8 cellular contexts compared by ENCODE assay signal in genomic region chr6:116280161-116280959, GRCh38. TPM values are rescaled to one million over a fixed set of nuclear protein-coding genes. Genes with fewer than 3 reads are reported as not detected.
DNase-seq lines count a peak whose midpoint lies in the region; ATAC-seq, FAIRE-seq and TF ChIP-seq lines count a peak whose summit lies in the region.

No MANE protein-coding gene starts in this region.

- ATAC-seq in activated CD8-positive, alpha-beta T cell treated with anti-CD3 and anti-CD28 coated beads, Interleukin-2, amount 10 ng/mL, durations not matched to agents 7 days and 5 days, result no peak
- ATAC-seq in HG03457 (IDR thresholded peaks at IDR 0.05; ENCODE audit: unreplicated experiment), result no peak
- ATAC-seq in GM19035 (IDR thresholded peaks at IDR 0.05; ENCODE audit: unreplicated experiment), result no peak

- POLR2A ChIA-PET in BJ (lab: Charles Lee), result no interaction called here
- POLR2A ChIA-PET in activated CD8-positive, alpha-beta T cell treated with anti-CD3 and anti-CD28 coated beads, Interleukin-2, amount 10 ng/mL, durations not matched to agents 7 days and 5 days (lab: Charles Lee), result interaction anchor here (0.7 to 4.4 kb wide), 12 partner anchors 9 to 1291 kb away, joined by 3 to 51 read pairs (median 4); partner anchors contain the start of genes NT5DC1, RWDD1 and TSPYL4

- H3K4me3 Mint-ChIP-seq in IgD-negative memory B cell, result peak overlapping the region; percentile 98 to 100 (median 100)
- H3K4me3 Mint-ChIP-seq in activated CD8-positive, alpha-beta T cell treated with anti-CD3 and anti-CD28 coated beads, Interleukin-2, amount 10 ng/mL, durations not matched to agents 7 days and 5 days, result peak overlapping the region; percentile 96

- H3K4me3 ChIP-seq in BJ (ENCODE audit: low read depth, low read length), result peak overlapping the region; percentile 86
- H3K4me3 ChIP-seq in iPS DF 6.9 (ENCODE audit: low read length), result peak overlapping the region; percentile 35; the same call in 1 of the 2 replicates
- peak overlapping the region; percentile 78 to 82 for H3K4me3 ChIP-seq in small intestine (ENCODE audit: low read depth in 1 of 2, low read length in 2 of 2)

- FAIRE-seq in small intestine (lab: Jason Lieb, UNC), result no peak

- H3K9me3 Mint-ChIP-seq in IgD-negative memory B cell, result no peaks in the 10 kb centered on the region
- H3K9me3 Mint-ChIP-seq in activated CD8-positive, alpha-beta T cell treated with anti-CD3 and anti-CD28 coated beads, Interleukin-2, amount 10 ng/mL, durations not matched to agents 7 days and 5 days (ENCODE audit: insufficient read depth), result no peaks in the 10 kb centered on the region

- H3K27me3 ChIP-seq in BJ (ENCODE audit: control insufficient read depth, insufficient read depth, low read length) (no peaks in the 10 kb centered on the region), iPS DF 6.9 (ENCODE audit: control insufficient read depth, insufficient read depth, low read length) (no peaks in the 10 kb centered on the region), small intestine (ENCODE audit: control insufficient read depth in 2 of 2, insufficient read depth in 2 of 2, low read length in 2 of 2) (no peaks in the 10 kb centered on the region)

- no peaks in the 10 kb centered on the region for H3K27me3 Mint-ChIP-seq in IgD-negative memory B cell
- no peaks in the 10 kb centered on the region for H3K27me3 Mint-ChIP-seq in activated CD8-positive, alpha-beta T cell treated with anti-CD3 and anti-CD28 coated beads, Interleukin-2, amount 10 ng/mL, durations not matched to agents 7 days and 5 days (ENCODE audit: low read depth)

- peak overlapping the region; percentile 96 to 100 (median 99) for H3K27ac Mint-ChIP-seq in IgD-negative memory B cell
- peak overlapping the region; percentile 98 for H3K27ac Mint-ChIP-seq in activated CD8-positive, alpha-beta T cell treated with anti-CD3 and anti-CD28 coated beads, Interleukin-2, amount 10 ng/mL, durations not matched to agents 7 days and 5 days

- no CpG with 5 or more reads among the region's 8 CpGs for WGBS in iPS DF 6.9 (ENCODE audit: insufficient coverage, insufficient read length)
- 1 to 11% (median 6%) methylated on average over 8 of the region's 8 CpGs for WGBS in small intestine, 3 donors

- peaks cover 32 to 49% (median 40%) of the 10 kb centered on the region in 3 donors for H3K4me1 Mint-ChIP-seq in IgD-negative memory B cell
- peaks cover 42% of the 10 kb centered on the region for H3K4me1 Mint-ChIP-seq in activated CD8-positive, alpha-beta T cell treated with anti-CD3 and anti-CD28 coated beads, Interleukin-2, amount 10 ng/mL, durations not matched to agents 7 days and 5 days (ENCODE audit: low read depth)

- H3K4me1 ChIP-seq in iPS DF 6.9 (ENCODE audit: control insufficient read depth, insufficient read depth, low read length) (peaks cover 5% of the 10 kb centered on the region; the same call in 1 of the 2 replicates), small intestine (ENCODE audit: control insufficient read depth in 2 of 2, insufficient read depth in 1 of 2, low read depth in 1 of 2, low read length in 1 of 2) (peaks cover 4 to 13% of the 10 kb centered on the region in 2 donors)

- H3K36me3 Mint-ChIP-seq in IgD-negative memory B cell, result peaks cover 20% of the 10 kb centered on the region
- peaks cover 34% of the 10 kb centered on the region for H3K36me3 Mint-ChIP-seq in activated CD8-positive, alpha-beta T cell treated with anti-CD3 and anti-CD28 coated beads, Interleukin-2, amount 10 ng/mL, durations not matched to agents 7 days and 5 days (ENCODE audit: low read depth)

- CTCF ChIA-PET in BJ (lab: Yijun Ruan, JAX), result interaction anchor here (0.6 to 4.3 kb wide), 12 partner anchors 8 to 292 kb away, joined by 3 to 28 read pairs (median 4); partner anchors contain the start of gene RWDD1
- CTCF ChIA-PET in activated CD8-positive, alpha-beta T cell treated with anti-CD3 and anti-CD28 coated beads, Interleukin-2, amount 10 ng/mL, durations not matched to agents 7 days and 5 days (lab: Charles Lee), result interaction anchor here (0.6 to 3.0 kb wide), 8 partner anchors 7 to 281 kb away, joined by 4 to 13 read pairs (median 6); partner anchors contain the start of gene TSPYL4

- H3K27ac ChIP-seq in iPS DF 6.9 (ENCODE audit: low read length) (no peak overlapping the region), small intestine (ENCODE audit: low read depth in 1 of 2, low read length in 1 of 2) (peak overlapping the region; percentile 58 to 98)

- TF ChIP-seq CTCF in BJ (IDR thresholded peaks at IDR 0.05; ENCODE audit: insufficient read depth, low read depth, low read length), result no peak

- H3K36me3 ChIP-seq in BJ (ENCODE audit: control insufficient read depth, insufficient read depth, low read length), result no peaks in the 10 kb centered on the region
- peaks cover 3% of the 10 kb centered on the region; the same call in 1 of the 2 replicates for H3K36me3 ChIP-seq in iPS DF 6.9 (ENCODE audit: control insufficient read depth, insufficient read depth, low read length)
- no peaks in the 10 kb centered on the region for H3K36me3 ChIP-seq in small intestine (ENCODE audit: control insufficient read depth in 2 of 2, insufficient read depth in 2 of 2, low read length in 2 of 2)

- no peaks in the 10 kb centered on the region for H3K9me3 ChIP-seq in iPS DF 6.9 (ENCODE audit: control insufficient read depth, insufficient read depth, low read length)
- H3K9me3 ChIP-seq in small intestine (ENCODE audit: control insufficient read depth, low read depth), result no peaks in the 10 kb centered on the region

- DNase-seq in BJ (ENCODE audit: low read depth), result no peak
- DNase-seq in activated CD8-positive, alpha-beta T cell treated with anti-CD3 and anti-CD28 coated beads, Interleukin-2, amount 10 ng/mL, durations not matched to agents 7 days and 5 days, result no peak
- no peak for DNase-seq in iPS DF 6.9 (ENCODE audit: low read depth, low spot score)
- DNase-seq in small intestine, result no peak
- no peak for DNase-seq in amygdala (lab: John Stamatoyannopoulos, UW)

RNA-seq across cellular contexts. Expression of gene TSPYL1, which starts 0.6 kb away (rescaled TPM):
- polyA plus RNA-seq in BJ (2011; rRNA removed) (31.9 and 43.1 TPM in 2 replicates), IgD-negative memory B cell (62.8 TPM), small intestine (10 to 100 TPM; 25.1 to 37.9 (median 27.7) TPM)
- polyA minus RNA-seq in BJ (2011; rRNA and poly(A)+ RNA removed), result 57.8 and 82.0 TPM in 2 replicates
- 10 to 100 TPM; 37.8 to 38.4 TPM for total RNA-seq in activated CD8-positive, alpha-beta T cell treated with anti-CD3 and anti-CD28 coated beads, Interleukin-2, amount 10 ng/mL, durations not matched to agents 7 days and 5 days

RNA-seq across cellular contexts. Expression of gene TSPYL4, which starts 26.5 kb away (rescaled TPM):
- polyA plus RNA-seq in BJ (2011; rRNA removed), result 33.7 and 34.2 TPM in 2 replicates
- 20.6 and 28.5 TPM in 2 replicates for polyA minus RNA-seq in BJ (2011; rRNA and poly(A)+ RNA removed)
- polyA plus RNA-seq in IgD-negative memory B cell, result 9.8 TPM
- 10 to 100 TPM; 19.3 to 19.8 TPM for total RNA-seq in activated CD8-positive, alpha-beta T cell treated with anti-CD3 and anti-CD28 coated beads, Interleukin-2, amount 10 ng/mL, durations not matched to agents 7 days and 5 days
- polyA plus RNA-seq in small intestine, result 10 to 100 TPM in 1 of 3 donors, 1 to 10 TPM in 2; 1.6 to 11.8 (median 2.4) TPM

Comparison
In these comparisons a context has a peak if more than half of its experiments do, and no peak if none do; other contexts are left out.
1. H3K4me3 ChIP-seq: peak in every context shown above with its lines; median percentile 86 in BJ; 80 in small intestine; 35 in iPS DF 6.9.